8 cellular contexts compared by ENCODE assay signal in the genomic region with DNA sequence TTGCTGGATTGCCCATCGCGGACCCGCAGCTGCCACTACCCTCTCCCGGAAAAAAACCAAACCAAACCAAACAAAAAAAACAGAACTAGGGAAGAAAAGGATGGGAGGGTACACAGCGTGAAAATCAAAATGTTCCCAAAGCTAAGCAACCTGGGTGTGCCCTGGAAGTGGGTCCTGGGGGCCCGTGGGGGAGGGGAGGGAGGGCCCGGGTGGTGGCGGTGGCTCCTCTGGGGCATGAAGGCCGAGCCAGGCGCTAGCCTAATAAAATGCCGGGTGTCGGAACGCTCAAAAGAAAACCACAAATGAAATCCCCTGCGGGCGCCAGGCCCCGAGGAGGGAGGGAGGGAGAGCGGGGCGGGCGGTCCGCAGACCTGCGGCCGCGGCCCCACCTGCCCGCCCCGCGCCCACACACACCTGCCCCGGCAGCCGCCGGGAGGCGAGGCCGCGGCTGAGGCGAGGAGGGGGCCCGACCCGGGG. TPM values are rescaled to one million over a fixed set of nuclear protein-coding genes. Genes with fewer than 3 reads are reported as not detected.
DNase-seq lines count a peak whose midpoint lies in the region; ATAC-seq and TF ChIP-seq lines count a peak whose summit lies in the region.

No MANE protein-coding gene starts in this region.

- H3K9me3 ChIP-seq in ectodermal cell (ENCODE audit: control insufficient read depth, low read length) = no peaks in the 10 kb centered on the region
- no peaks in the 10 kb centered on the region for H3K9me3 ChIP-seq in thyroid gland

- no peak for TF ChIP-seq CTCF in thyroid gland (IDR thresholded peaks at IDR 0.05)

- H3K4me1 ChIP-seq in ectodermal cell (ENCODE audit: control insufficient read depth, insufficient read depth, low read length) (no peaks in the 10 kb centered on the region), thyroid gland (peaks cover 5 to 17% of the 10 kb centered on the region in 2 donors)

- WGBS in ectodermal cell, 2 experiments = 1% methylated on average over 35 of the region's 35 CpGs
- 1% methylated on average over 16 to 25 of the region's 35 CpGs for WGBS in thyroid gland, 2 donors

- no peak for TF ChIP-seq POLR2A in thyroid gland (IDR thresholded peaks at IDR 0.05)

- H3K36me3 ChIP-seq in ectodermal cell (ENCODE audit: control insufficient read depth, insufficient read depth, low read length) (no peaks in the 10 kb centered on the region), thyroid gland (no peaks in the 10 kb centered on the region)

- peak; percentile 42 for ATAC-seq in GM19463 (IDR thresholded peaks at IDR 0.05; ENCODE audit: unreplicated experiment)
- peak; percentile 39 for ATAC-seq in HG03520 (IDR thresholded peaks at IDR 0.05; ENCODE audit: unreplicated experiment)

- intact Hi-C loops in thyroid gland (cut with DNase I) = loop anchor here (10.0 kb wide), 1 partner anchor 147 kb away; no protein-coding TSS in a partner anchor

- H3K27ac ChIP-seq in ectodermal cell (ENCODE audit: insufficient read depth, low read depth, low read length, poor library complexity, severe bottlenecking) (peak overlapping the region; percentile 44), thyroid gland (peak overlapping the region; percentile 76 to 88 (median 82))

- peak overlapping the region; percentile 70 for H3K4me3 ChIP-seq in ectodermal cell (ENCODE audit: insufficient read depth, low read depth, low read length)
- peak overlapping the region; percentile 8 to 85 (median 76) for H3K4me3 ChIP-seq in thyroid gland (replicated peaks in 1 of 3)

- H3K27me3 ChIP-seq in ectodermal cell (ENCODE audit: control insufficient read depth, insufficient read depth, low read length, poor library complexity, severe bottlenecking) (no peaks in the 10 kb centered on the region), thyroid gland (no peaks in the 10 kb centered on the region)

- DNase-seq in COR-L47 (lab: John Stamatoyannopoulos, UW) (peak; percentile 35), UCSD-AML1 (lab: John Stamatoyannopoulos, UW; ENCODE audit: unreplicated experiment) (peak; percentile 42), midbrain (lab: John Stamatoyannopoulos, UW) (peak; percentile 7), thyroid gland (peak; percentile 40 to 52), CD1c-positive myeloid dendritic cell (ENCODE audit: extremely low spot score) (no peak)

RNA-seq across cellular contexts. Expression of a gene that starts 0.8 kb away (rescaled TPM):
- 20.0 TPM for polyA plus RNA-seq in ectodermal cell (2013, experiment 1 of 4)
- polyA plus RNA-seq in ectodermal cell (2013, experiment 2 of 4) = 21.5 TPM
- polyA plus RNA-seq in ectodermal cell (2013, experiment 3 of 4) = 16.8 TPM
- 21.8 TPM for polyA plus RNA-seq in ectodermal cell (2013, experiment 4 of 4)
- total RNA-seq in thyroid gland = 100 to 1,000 TPM in 1 of 4 donors, 10 to 100 TPM in 3; 68.5 to 115 (median 79.6) TPM

RNA-seq across cellular contexts. Expression of a gene that starts 27.9 kb away (rescaled TPM):
- polyA plus RNA-seq in ectodermal cell (2013, experiment 1 of 4) = 2,738 TPM
- polyA plus RNA-seq in ectodermal cell (2013, experiment 2 of 4) = 2,531 TPM
- polyA plus RNA-seq in ectodermal cell (2013, experiment 3 of 4) = 2,489 TPM
- polyA plus RNA-seq in ectodermal cell (2013, experiment 4 of 4) = 2,764 TPM
- 1,000 to 10,000 TPM; 1,041 to 1,517 (median 1,257) TPM for total RNA-seq in thyroid gland

RNA-seq across cellular contexts. Expression of a gene that starts 37.3 kb away (rescaled TPM):
- 83.6 TPM for polyA plus RNA-seq in ectodermal cell (2013, experiment 1 of 4)
- 76.9 TPM for polyA plus RNA-seq in ectodermal cell (2013, experiment 2 of 4)
- 48.5 TPM for polyA plus RNA-seq in ectodermal cell (2013, experiment 3 of 4)
- 53.6 TPM for polyA plus RNA-seq in ectodermal cell (2013, experiment 4 of 4)
- total RNA-seq in thyroid gland = 10 to 100 TPM; 75.8 to 99.6 (median 78.5) TPM
